In the genomic region with DNA sequence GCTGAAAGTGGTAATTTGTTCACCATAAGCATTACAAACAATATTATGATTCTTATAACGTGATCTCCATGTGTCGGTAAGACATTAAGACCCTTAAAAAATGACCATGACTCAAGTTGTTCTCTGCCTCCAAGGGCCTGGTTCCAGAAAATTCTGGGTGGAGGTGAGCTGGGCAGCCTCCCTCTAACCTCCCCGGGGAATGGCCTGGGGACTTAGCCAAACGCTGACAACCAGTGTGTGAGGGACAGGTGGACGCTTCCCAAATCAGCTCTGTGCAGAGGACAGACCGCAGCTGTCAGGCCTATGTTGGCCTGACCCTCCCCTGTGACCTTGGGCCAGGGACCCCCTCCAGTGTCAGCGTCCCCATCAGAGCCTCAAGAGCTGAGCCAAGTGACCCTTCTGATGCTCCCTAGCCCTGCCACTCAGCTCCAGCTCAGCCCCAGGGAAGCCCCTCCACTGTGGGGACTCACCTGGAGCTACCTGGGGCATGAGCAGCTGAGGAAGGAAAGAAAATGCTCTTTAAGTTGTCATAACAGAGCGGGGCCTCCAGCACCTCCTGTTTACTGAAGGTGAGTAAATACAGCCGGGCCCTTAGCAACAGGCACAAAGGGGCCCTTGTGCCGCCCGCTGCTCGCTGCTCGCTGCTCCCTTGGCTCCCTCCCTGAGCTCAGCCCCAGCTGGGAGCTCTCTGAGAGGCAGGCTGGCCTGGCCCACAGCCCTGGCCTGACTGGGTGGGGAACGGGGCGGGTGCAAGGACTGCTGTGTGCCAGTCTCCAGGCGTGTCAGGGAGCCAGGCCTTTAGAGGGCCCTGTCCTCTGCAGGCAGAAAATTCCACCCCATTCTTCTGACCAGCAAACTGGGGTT, we compare ENCODE assay signal across 8 cellular contexts.
A peak's percentile ranks its signal among the peaks of the same experiment; 100 is the strongest.
DNase-seq lines count a peak whose midpoint lies in the region; ATAC-seq, FAIRE-seq and TF ChIP-seq lines count a peak whose summit lies in the region.

No MANE protein-coding gene starts in this region.

- ATAC-seq in WTC11 (peak; percentile 38), HG03378 (IDR thresholded peaks at IDR 0.05; ENCODE audit: unreplicated experiment) (no peak)

- FAIRE-seq in GM12892 (lab: Jason Lieb, UNC): no peak

- no peaks in the 10 kb centered on the region for H3K9me3 Mint-ChIP-seq in WTC11

- peak overlapping the region; percentile 72; the same call in 1 of the 2 replicates for H3K27ac Mint-ChIP-seq in WTC11

- POLR2A ChIA-PET in WTC11 (lab: Charles Lee): interaction anchor here (0.9 to 1.3 kb wide), 3 partner anchors 114 to 129 kb away, joined by 3 to 5 read pairs (median 5); no protein-coding TSS in a partner anchor

- H3K36me3 Mint-ChIP-seq in WTC11: no peaks in the 10 kb centered on the region

- DNase-seq in NCI-H1417 (lab: John Stamatoyannopoulos, UW) (peak; percentile 95 to 99 (median 98)), WTC11 (ENCODE audit: low spot score) (no peak), islet precursor cell (peak; percentile 92), suprapubic skin (ENCODE audit: low spot score in 2 of 2) (no peak), GM12892 (ENCODE audit: insufficient read length) (no peak), DMS114 treated with DMSO at 0.1 percent for 48 hours (lab: John Stamatoyannopoulos, UW; ENCODE audit: unreplicated experiment) (no peak)
- no peak for DNase-seq in activated naive CD4-positive, alpha-beta T cell treated with Interleukin-2 at 50 U/mL for 16 hours

- H3K4me1 Mint-ChIP-seq in WTC11: peaks cover 51% of the 10 kb centered on the region

- TF ChIP-seq POLR2A in suprapubic skin (IDR thresholded peaks at IDR 0.05) (no peak), GM12892 (IDR thresholded peaks at IDR 0.05; ENCODE audit: low read depth, low read length) (no peak)

- H3K27me3 ChIP-seq in suprapubic skin: no peaks in the 10 kb centered on the region

- H3K36me3 ChIP-seq in suprapubic skin: no peaks in the 10 kb centered on the region

- H3K27me3 Mint-ChIP-seq in WTC11 (ENCODE audit: low read depth): no peaks in the 10 kb centered on the region

- 78% methylated on average over 6 of the region's 16 CpGs for WGBS in suprapubic skin

- peak overlapping the region; percentile 81 for H3K27ac ChIP-seq in suprapubic skin

- TF ChIP-seq EP300 in suprapubic skin (IDR thresholded peaks at IDR 0.05): no peak

- CTCF ChIA-PET in WTC11 (lab: Charles Lee): interaction anchor here (0.5 to 2.8 kb wide), 14 partner anchors 13 to 388 kb away, joined by 3 to 13 read pairs (median 4); no protein-coding TSS in a partner anchor

- peaks cover 64% of the 10 kb centered on the region for H3K4me1 ChIP-seq in suprapubic skin

- H3K9me3 ChIP-seq in suprapubic skin: no peaks in the 10 kb centered on the region

- TF ChIP-seq CTCF in WTC11 (IDR thresholded peaks at IDR 0.05): no peak
- no peak for TF ChIP-seq CTCF in suprapubic skin (IDR thresholded peaks at IDR 0.05)

- no peak overlapping the region for H3K4me3 Mint-ChIP-seq in WTC11

- H3K4me3 ChIP-seq in suprapubic skin: no peak overlapping the region

TF ChIP-seq in WTC11, 78 proteins besides CTCF, POLR2A, EP300 and RAD21:
- no peak for TF ChIP-seq ZNF232 (CRISPR knock-in tag; IDR thresholded peaks at IDR 0.05)
- TF ChIP-seq GABPB1 (CRISPR knock-in tag; IDR thresholded peaks at IDR 0.05): peak; percentile 60; the same call in 1 of the 2 replicates
- TF ChIP-seq CBFB (CRISPR knock-in tag; IDR thresholded peaks at IDR 0.05; ENCODE audit: low read depth): no peak
- TF ChIP-seq, protein P1, sequence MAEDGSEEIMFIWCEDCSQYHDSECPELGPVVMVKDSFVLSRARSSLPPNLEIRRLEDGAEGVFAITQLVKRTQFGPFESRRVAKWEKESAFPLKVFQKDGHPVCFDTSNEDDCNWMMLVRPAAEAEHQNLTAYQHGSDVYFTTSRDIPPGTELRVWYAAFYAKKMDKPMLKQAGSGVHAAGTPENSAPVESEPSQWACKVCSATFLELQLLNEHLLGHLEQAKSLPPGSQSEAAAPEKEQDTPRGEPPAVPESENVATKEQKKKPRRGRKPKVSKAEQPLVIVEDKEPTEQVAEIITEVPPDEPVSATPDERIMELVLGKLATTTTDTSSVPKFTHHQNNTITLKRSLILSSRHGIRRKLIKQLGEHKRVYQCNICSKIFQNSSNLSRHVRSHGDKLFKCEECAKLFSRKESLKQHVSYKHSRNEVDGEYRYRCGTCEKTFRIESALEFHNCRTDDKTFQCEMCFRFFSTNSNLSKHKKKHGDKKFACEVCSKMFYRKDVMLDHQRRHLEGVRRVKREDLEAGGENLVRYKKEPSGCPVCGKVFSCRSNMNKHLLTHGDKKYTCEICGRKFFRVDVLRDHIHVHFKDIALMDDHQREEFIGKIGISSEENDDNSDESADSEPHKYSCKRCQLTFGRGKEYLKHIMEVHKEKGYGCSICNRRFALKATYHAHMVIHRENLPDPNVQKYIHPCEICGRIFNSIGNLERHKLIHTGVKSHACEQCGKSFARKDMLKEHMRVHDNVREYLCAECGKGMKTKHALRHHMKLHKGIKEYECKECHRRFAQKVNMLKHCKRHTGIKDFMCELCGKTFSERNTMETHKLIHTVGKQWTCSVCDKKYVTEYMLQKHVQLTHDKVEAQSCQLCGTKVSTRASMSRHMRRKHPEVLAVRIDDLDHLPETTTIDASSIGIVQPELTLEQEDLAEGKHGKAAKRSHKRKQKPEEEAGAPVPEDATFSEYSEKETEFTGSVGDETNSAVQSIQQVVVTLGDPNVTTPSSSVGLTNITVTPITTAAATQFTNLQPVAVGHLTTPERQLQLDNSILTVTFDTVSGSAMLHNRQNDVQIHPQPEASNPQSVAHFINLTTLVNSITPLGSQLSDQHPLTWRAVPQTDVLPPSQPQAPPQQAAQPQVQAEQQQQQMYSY (CRISPR knock-in tag; IDR thresholded peaks at IDR 0.05): no peak
- TF ChIP-seq ZNF671 (CRISPR knock-in tag; IDR thresholded peaks at IDR 0.05): no peak
- no peak for TF ChIP-seq ZNF121 (CRISPR knock-in tag; IDR thresholded peaks at IDR 0.05)
- peak; percentile 90 for TF ChIP-seq ZNF423 (CRISPR knock-in tag; IDR thresholded peaks at IDR 0.05)

Comparison
In these comparisons a context has a peak if more than half of its experiments do, and no peak if none do; other contexts are left out.
1. DNase-seq: peak in NCI-H1417 (3 of 3) and islet precursor cell (single experiment); none in WTC11 (single experiment), suprapubic skin (0 of 2), GM12892 (single experiment), DMS114 treated with DMSO at 0.1 percent for 48 hours (single experiment) and activated naive CD4-positive, alpha-beta T cell treated with Interleukin-2 at 50 U/mL for 16 hours (single experiment).